ENCODE assay signal across 11 cellular contexts in genomic region chr19:12868540-12869112, GRCh38. TPM values are rescaled to one million over a fixed set of nuclear protein-coding genes. Genes with fewer than 3 reads are reported as not detected.
DNase-seq lines count a peak whose midpoint lies in the region; ATAC-seq and TF ChIP-seq lines count a peak whose summit lies in the region.
"Had no signal": no experiment of that assay in that cellular context is flagged by ENCODE, and none has a peak within 500 bp of the region (broad histone marks: within the 10 kb centered on the region; RNA-seq: fewer than 3 reads in every experiment).

No MANE protein-coding gene starts in this region.

- H3K79me2 ChIP-seq in PC-9 (ENCODE audit: low read depth), result no peaks in the 10 kb centered on the region

- TF ChIP-seq CTCF in PC-9 (conservative IDR thresholded peaks at IDR 0.05) (no peak), nephron progenitor cell (IDR thresholded peaks at IDR 0.05) (no peak)

- CTCF ChIA-PET in activated CD4-positive, alpha-beta memory T cell treated with anti-CD3 and anti-CD28 coated beads for 36 hours (lab: Charles Lee), result interaction anchor here (1.0 kb wide), 1 partner anchor 97 kb away, joined by 3 read pairs; no protein-coding TSS in a partner anchor
- CTCF ChIA-PET in activated CD4-positive, alpha-beta memory T cell treated with anti-CD3 and anti-CD28 coated beads, Interleukin-2, amount 10 ng/mL, durations not matched to agents 7 days and 5 days (lab: Charles Lee), result interaction anchor here (0.6 kb wide), 1 partner anchor 89 kb away, joined by 4 read pairs; no protein-coding TSS in a partner anchor
- CTCF ChIA-PET in PC-9 (lab: Charles Lee), result no interaction called here

- H3K9me3 Mint-ChIP-seq in activated CD4-positive, alpha-beta memory T cell treated with anti-CD3 and anti-CD28 coated beads for 36 hours, result peaks cover 6% of the 10 kb centered on the region
- H3K9me3 Mint-ChIP-seq in activated CD4-positive, alpha-beta memory T cell treated with anti-CD3 and anti-CD28 coated beads, Interleukin-2, amount 10 ng/mL, durations not matched to agents 7 days and 5 days, result peaks cover 9% of the 10 kb centered on the region
- peaks cover 13% of the 10 kb centered on the region for H3K9me3 Mint-ChIP-seq in nephron progenitor cell
- H3K9me3 Mint-ChIP-seq: stimulated activated naive CD8-positive, alpha-beta T cell treated with anti-CD3 and anti-CD28 coated beads, Interleukin-15, Interleukin-2, amounts not matched to agents 100 ng/mL and 50 ng/mL, for 24 hours had no signal

- no peaks in the 10 kb centered on the region for H3K36me3 ChIP-seq in PC-9 (ENCODE audit: low read depth)
- H3K36me3 ChIP-seq: cardiac muscle cell, SJCRH30 had no signal

- no peaks in the 10 kb centered on the region for H3K9me2 ChIP-seq in PC-9 (ENCODE audit: insufficient read depth)

- POLR2A ChIA-PET in activated CD4-positive, alpha-beta memory T cell treated with anti-CD3 and anti-CD28 coated beads for 36 hours (lab: Charles Lee), result no interaction called here
- POLR2A ChIA-PET in activated CD4-positive, alpha-beta memory T cell treated with anti-CD3 and anti-CD28 coated beads, Interleukin-2, amount 10 ng/mL, durations not matched to agents 7 days and 5 days (lab: Charles Lee), result interaction anchor here (1.0 kb wide), 1 partner anchor 12 kb away, joined by 3 read pairs; no protein-coding TSS in a partner anchor
- POLR2A ChIA-PET in PC-9 (lab: Charles Lee; ENCODE audit: unreplicated experiment), result no interaction called here

- no peak overlapping the region for H2AFZ ChIP-seq in PC-9

- no peaks in the 10 kb centered on the region for H3K9me3 ChIP-seq in PC-9 (ENCODE audit: insufficient read depth, low read depth)
- H3K9me3 ChIP-seq: SJCRH30 had no signal

- H3K27me3 ChIP-seq in PC-9 (ENCODE audit: insufficient read depth, low read depth), result no peaks in the 10 kb centered on the region
- H3K27me3 ChIP-seq: cardiac muscle cell, SJCRH30 had no signal

- ATAC-seq in GM19324 (IDR thresholded peaks at IDR 0.05; ENCODE audit: low FRiP score, unreplicated experiment), result no peak

- H4K20me1 ChIP-seq in PC-9 (ENCODE audit: insufficient read depth), result no peaks in the 10 kb centered on the region

- peak; percentile 30 for DNase-seq in activated CD4-positive, alpha-beta memory T cell treated with anti-CD3 and anti-CD28 coated beads for 36 hours
- DNase-seq in activated CD4-positive, alpha-beta memory T cell treated with anti-CD3 and anti-CD28 coated beads, Interleukin-2, amount 10 ng/mL, durations not matched to agents 7 days and 5 days, result no peak
- peak; percentile 37 to 57 for DNase-seq in PC-9
- no peak for DNase-seq in nephron progenitor cell
- no peak for DNase-seq in COR-L47 (lab: John Stamatoyannopoulos, UW)
- DNase-seq: NCI-H187 treated with DMSO at 0.1 percent for 48 hours had no signal

- H3K27me3 Mint-ChIP-seq in activated CD4-positive, alpha-beta memory T cell treated with anti-CD3 and anti-CD28 coated beads for 36 hours, result peaks cover 12% of the 10 kb centered on the region
- H3K27me3 Mint-ChIP-seq in activated CD4-positive, alpha-beta memory T cell treated with anti-CD3 and anti-CD28 coated beads, Interleukin-2, amount 10 ng/mL, durations not matched to agents 7 days and 5 days, result no peaks in the 10 kb centered on the region
- peaks cover 25% of the 10 kb centered on the region for H3K27me3 Mint-ChIP-seq in nephron progenitor cell (ENCODE audit: low read depth, poor library complexity)

- H3K27ac ChIP-seq in PC-9, result no peak overlapping the region
- H3K27ac ChIP-seq: cardiac muscle cell, SJCRH30 had no signal

- H3K4me2 ChIP-seq in PC-9, result peak overlapping the region; percentile 99; the same call in 1 of the 2 replicates

- no peaks in the 10 kb centered on the region for H3K4me1 ChIP-seq in PC-9 (replicated peaks; ENCODE audit: insufficient read depth)

- peaks cover 16% of the 10 kb centered on the region for H3K36me3 Mint-ChIP-seq in activated CD4-positive, alpha-beta memory T cell treated with anti-CD3 and anti-CD28 coated beads for 36 hours
- peaks cover 16% of the 10 kb centered on the region for H3K36me3 Mint-ChIP-seq in activated CD4-positive, alpha-beta memory T cell treated with anti-CD3 and anti-CD28 coated beads, Interleukin-2, amount 10 ng/mL, durations not matched to agents 7 days and 5 days (ENCODE audit: low read depth)
- peaks cover 31% of the 10 kb centered on the region for H3K36me3 Mint-ChIP-seq in nephron progenitor cell (ENCODE audit: low read depth)

- H3K27ac Mint-ChIP-seq in activated CD4-positive, alpha-beta memory T cell treated with anti-CD3 and anti-CD28 coated beads for 36 hours, result no peak overlapping the region
- H3K27ac Mint-ChIP-seq in activated CD4-positive, alpha-beta memory T cell treated with anti-CD3 and anti-CD28 coated beads, Interleukin-2, amount 10 ng/mL, durations not matched to agents 7 days and 5 days, result no peak overlapping the region
- H3K27ac Mint-ChIP-seq in nephron progenitor cell, result no peak overlapping the region
- H3K27ac Mint-ChIP-seq: stimulated activated naive CD8-positive, alpha-beta T cell treated with anti-CD3 and anti-CD28 coated beads, Interleukin-15, Interleukin-2, amounts not matched to agents 100 ng/mL and 50 ng/mL, for 24 hours had no signal

- peaks cover 20% of the 10 kb centered on the region; the same call in 1 of the 2 replicates for H3F3A ChIP-seq in PC-9 (ENCODE audit: insufficient read depth, low read depth)

- no peak overlapping the region for H3K4me3 Mint-ChIP-seq in activated CD4-positive, alpha-beta memory T cell treated with anti-CD3 and anti-CD28 coated beads for 36 hours
- no peak overlapping the region for H3K4me3 Mint-ChIP-seq in activated CD4-positive, alpha-beta memory T cell treated with anti-CD3 and anti-CD28 coated beads, Interleukin-2, amount 10 ng/mL, durations not matched to agents 7 days and 5 days
- peak overlapping the region; percentile 71 for H3K4me3 Mint-ChIP-seq in nephron progenitor cell

- H3K4me3 ChIP-seq in PC-9, result no peak overlapping the region
- H3K4me3 ChIP-seq: lung had no signal

- BruUV-seq in PC-9 (replicated peaks; lab: Mats Ljungman, UMichigan), result no TSS peak

- intact Hi-C loops in activated CD4-positive, alpha-beta memory T cell treated with anti-CD3 and anti-CD28 coated beads for 36 hours (cut with micrococcal nuclease), result no loop called here
- intact Hi-C loops in PC-9 (cut with micrococcal nuclease; ENCODE audit: unreplicated experiment), result no loop called here

- peaks cover 12% of the 10 kb centered on the region for H3K4me1 Mint-ChIP-seq in activated CD4-positive, alpha-beta memory T cell treated with anti-CD3 and anti-CD28 coated beads for 36 hours (ENCODE audit: low read depth)
- H3K4me1 Mint-ChIP-seq in activated CD4-positive, alpha-beta memory T cell treated with anti-CD3 and anti-CD28 coated beads, Interleukin-2, amount 10 ng/mL, durations not matched to agents 7 days and 5 days, result peaks cover 17% of the 10 kb centered on the region
- peaks cover 13% of the 10 kb centered on the region for H3K4me1 Mint-ChIP-seq in nephron progenitor cell

RNA-seq across cellular contexts. Expression of gene DNASE2, which starts 12.6 kb away (rescaled TPM):
- total RNA-seq in activated CD4-positive, alpha-beta memory T cell treated with anti-CD3 and anti-CD28 coated beads for 36 hours, result 10 to 100 TPM; 27.0 to 27.5 TPM
- 10 to 100 TPM; 37.6 to 39.3 TPM for total RNA-seq in activated CD4-positive, alpha-beta memory T cell treated with anti-CD3 and anti-CD28 coated beads, Interleukin-2, amount 10 ng/mL, durations not matched to agents 7 days and 5 days
- 68.4 and 81.0 TPM in 2 replicates for total RNA-seq in PC-9 (2021)

RNA-seq across cellular contexts. Expression of gene KLF1, which starts 18.4 kb away (rescaled TPM):
- total RNA-seq in activated CD4-positive, alpha-beta memory T cell treated with anti-CD3 and anti-CD28 coated beads for 36 hours, result under 1 TPM; 0.12 to 0.19 TPM
- total RNA-seq in activated CD4-positive, alpha-beta memory T cell treated with anti-CD3 and anti-CD28 coated beads, Interleukin-2, amount 10 ng/mL, durations not matched to agents 7 days and 5 days, result under 1 TPM; 0.13 to 0.20 TPM
- total RNA-seq in PC-9 (2021), result 0.22 and 0.25 TPM in 2 replicates

RNA-seq across cellular contexts. Expression of gene GCDH, which starts 22.3 kb away (rescaled TPM):
- total RNA-seq in activated CD4-positive, alpha-beta memory T cell treated with anti-CD3 and anti-CD28 coated beads for 36 hours, result 10 to 100 TPM; 33.6 to 34.4 TPM
- total RNA-seq in activated CD4-positive, alpha-beta memory T cell treated with anti-CD3 and anti-CD28 coated beads, Interleukin-2, amount 10 ng/mL, durations not matched to agents 7 days and 5 days, result 10 to 100 TPM; 23.3 to 25.1 TPM
- 23.2 and 27.8 TPM in 2 replicates for total RNA-seq in PC-9 (2021)

RNA-seq across cellular contexts. Expression of gene MAST1, which starts 30.3 kb away (rescaled TPM):
- 1 to 10 TPM; 1.7 to 2.3 TPM for total RNA-seq in activated CD4-positive, alpha-beta memory T cell treated with anti-CD3 and anti-CD28 coated beads for 36 hours
- 1 to 10 TPM; 1.1 to 2.1 TPM for total RNA-seq in activated CD4-positive, alpha-beta memory T cell treated with anti-CD3 and anti-CD28 coated beads, Interleukin-2, amount 10 ng/mL, durations not matched to agents 7 days and 5 days
- 11.4 and 11.9 TPM in 2 replicates for total RNA-seq in PC-9 (2021)

RNA-seq across cellular contexts. Expression of gene RTBDN, which starts 34.2 kb away (rescaled TPM):
- not detected for total RNA-seq in activated CD4-positive, alpha-beta memory T cell treated with anti-CD3 and anti-CD28 coated beads for 36 hours
- total RNA-seq in activated CD4-positive, alpha-beta memory T cell treated with anti-CD3 and anti-CD28 coated beads, Interleukin-2, amount 10 ng/mL, durations not matched to agents 7 days and 5 days, result not detected
- 0.78 and 1.0 TPM in 2 replicates for total RNA-seq in PC-9 (2021)
- total RNA-seq: cardiac muscle cell, lung had no signal

Comparison
In these comparisons a context has a peak if more than half of its experiments do, and no peak if none do; other contexts are left out.
1. DNase-seq: peak in activated CD4-positive, alpha-beta memory T cell treated with anti-CD3 and anti-CD28 coated beads for 36 hours (single experiment) and PC-9 (2 of 2); none in activated CD4-positive, alpha-beta memory T cell treated with anti-CD3 and anti-CD28 coated beads, Interleukin-2, amount 10 ng/mL, durations not matched to agents 7 days and 5 days (single experiment), nephron progenitor cell (single experiment) and COR-L47 (single experiment).